ENCODE assay signal across 12 cellular contexts in genomic region chr6:53309897-53310291, GRCh38. TPM values are rescaled to one million over a fixed set of nuclear protein-coding genes. Genes with fewer than 3 reads are reported as not detected.
DNase-seq lines count a peak whose midpoint lies in the region; ATAC-seq, FAIRE-seq and TF ChIP-seq lines count a peak whose summit lies in the region.
"Had no signal": no experiment of that assay in that cellular context is flagged by ENCODE, and none has a peak within 500 bp of the region (broad histone marks: within the 10 kb centered on the region; RNA-seq: fewer than 3 reads in every experiment).

No MANE protein-coding gene starts in this region.

- FAIRE-seq in frontal cortex (lab: Jason Lieb, UNC): no peak

- H3K4me1 ChIP-seq in BLaER1 treated with 17β-estradiol and CSF1 and Interleukin-3, amounts not matched to agents 10 nM and 100 nM: peaks cover 33 to 79% (median 56%) of the 10 kb centered on the region in 10 experiments
- peaks cover 53% of the 10 kb centered on the region for H3K4me1 ChIP-seq in MM.1S (ENCODE audit: low read length)

- intact Hi-C loops in dorsolateral prefrontal cortex (cut with DNase I): no loop called here

- in situ Hi-C loops in GM13977 (cut with MboI; ENCODE audit: low pct_unique_long_range_greater_than_20kb, low sequenced_read_pairs, unreplicated experiment): no loop called here

- peak; percentile 15 for ATAC-seq in GM19324 (IDR thresholded peaks at IDR 0.05; ENCODE audit: low FRiP score, unreplicated experiment)
- no peak for ATAC-seq in central memory CD8-positive, alpha-beta T cell (replicated peaks; ENCODE audit: extremely low read depth, poor library complexity, severe bottlenecking)

- peaks cover 41% of the 10 kb centered on the region for H3F3A ChIP-seq in MM.1S (ENCODE audit: insufficient read depth, low read length)

- H2AFZ ChIP-seq in MM.1S (ENCODE audit: low read length): no peak overlapping the region

- H3K27me3 Mint-ChIP-seq in central memory CD8-positive, alpha-beta T cell: no peaks in the 10 kb centered on the region

- peak overlapping the region; percentile 48 to 90 (median 78) for H3K4me2 ChIP-seq in BLaER1 treated with 17β-estradiol and CSF1 and Interleukin-3, amounts not matched to agents 10 nM and 100 nM
- peak overlapping the region; percentile 82 for H3K4me2 ChIP-seq in MM.1S (ENCODE audit: low read depth, low read length)

- H3K9me2 ChIP-seq in MM.1S (replicated peaks; ENCODE audit: insufficient read depth, low read length): no peaks in the 10 kb centered on the region

- H3K36me3 Mint-ChIP-seq in central memory CD8-positive, alpha-beta T cell (ENCODE audit: insufficient read depth): peaks cover 7% of the 10 kb centered on the region

- H3K4me3 Mint-ChIP-seq in central memory CD8-positive, alpha-beta T cell: peak overlapping the region; percentile 59
- H3K4me3 Mint-ChIP-seq: nephron progenitor cell had no signal

- peak overlapping the region; percentile 0 to 62 (median 44); a peak in 18 of 22 replicates for H3K27ac ChIP-seq in BLaER1 treated with 17β-estradiol and CSF1 and Interleukin-3, amounts not matched to agents 10 nM and 100 nM
- H3K27ac ChIP-seq in MM.1S (ENCODE audit: low read length) (peak overlapping the region; percentile 82), dorsolateral prefrontal cortex (peak overlapping the region in 15 of 59 donors; percentile 1 to 45 (median 13))

- peaks cover 0 to 31% (median 9%) of the 10 kb centered on the region in 11 experiments; a peak in 11 of 22 replicates for H3K36me3 ChIP-seq in BLaER1 treated with 17β-estradiol and CSF1 and Interleukin-3, amounts not matched to agents 10 nM and 100 nM
- no peaks in the 10 kb centered on the region for H3K36me3 ChIP-seq in MM.1S (replicated peaks; ENCODE audit: insufficient read depth, low read length)
- H3K36me3 ChIP-seq: upper lobe of left lung had no signal

- H3K9me3 ChIP-seq in BLaER1 treated with 17β-estradiol and CSF1 and Interleukin-3, amounts not matched to agents 10 nM and 100 nM (replicated peaks in 1 of 11): peaks cover 0 to 30% (median 22%) of the 10 kb centered on the region in 11 experiments; a peak in 20 of 22 replicates
- no peaks in the 10 kb centered on the region for H3K9me3 ChIP-seq in MM.1S (replicated peaks; ENCODE audit: insufficient read depth, low read length)
- H3K9me3 ChIP-seq: upper lobe of left lung had no signal

- TF ChIP-seq CTCF in MM.1S (IDR thresholded peaks at IDR 0.05; ENCODE audit: low read length) (no peak), dorsolateral prefrontal cortex (IDR thresholded peaks at IDR 0.05 in 54 of 56, conservative IDR thresholded peaks at IDR 0.05 in 2 of 56; ENCODE audit: low read depth in 1 of 56, partially characterized antibody in 56 of 56) (no peak), GM13977 (IDR thresholded peaks at IDR 0.05; ENCODE audit: extremely low read depth, insufficient read depth, missing control alignments) (no peak)

- no peaks in the 10 kb centered on the region for H3K9me3 Mint-ChIP-seq in central memory CD8-positive, alpha-beta T cell

- H3K79me2 ChIP-seq in MM.1S (ENCODE audit: low read length): peaks cover 76% of the 10 kb centered on the region

- H3K4me1 Mint-ChIP-seq in central memory CD8-positive, alpha-beta T cell: peaks cover 80% of the 10 kb centered on the region
- H3K4me1 Mint-ChIP-seq: nephron progenitor cell had no signal

- H3K27ac Mint-ChIP-seq in central memory CD8-positive, alpha-beta T cell (ENCODE audit: low read depth): peak overlapping the region; percentile 73

- peak overlapping the region in 1 of 10 experiments; percentile 4; a peak in 2 of 20 replicates for H3K4me3 ChIP-seq in BLaER1 treated with 17β-estradiol and CSF1 and Interleukin-3, amounts not matched to agents 10 nM and 100 nM
- H3K4me3 ChIP-seq in MM.1S (ENCODE audit: low read length) (no peak overlapping the region), dorsolateral prefrontal cortex (no peak overlapping the region)
- H3K4me3 ChIP-seq: upper lobe of left lung had no signal

- DNase-seq in MM.1S (no peak), dorsolateral prefrontal cortex (no peak), frontal cortex (ENCODE audit: low spot score in 2 of 2) (no peak), GM13977 (ENCODE audit: low spot score) (no peak), NCI-H774 (lab: John Stamatoyannopoulos, UW) (no peak)
- no peak for DNase-seq in central memory CD8-positive, alpha-beta T cell (ENCODE audit: low spot score in 2 of 2)
- DNase-seq: effector CD8-positive, alpha-beta T cell; nephron progenitor cell; T-helper 1 cell; upper lobe of left lung had no signal

- H3K9ac ChIP-seq in BLaER1 treated with 17β-estradiol and CSF1 and Interleukin-3, amounts not matched to agents 10 nM and 100 nM: peak overlapping the region in 6 of 11 experiments; percentile 20 to 61 (median 36); a peak in 7 of 22 replicates
- H3K9ac ChIP-seq in MM.1S (ENCODE audit: low read length): peak overlapping the region; percentile 24; the same call in 1 of the 2 replicates

- H4K20me1 ChIP-seq in BLaER1 treated with 17β-estradiol and CSF1 and Interleukin-3, amounts not matched to agents 10 nM and 100 nM: peaks cover 16 to 83% (median 50%) of the 10 kb centered on the region in 11 experiments; a peak in 19 of 22 replicates
- no peaks in the 10 kb centered on the region for H4K20me1 ChIP-seq in MM.1S (ENCODE audit: insufficient read depth, low read length)

- no peaks in the 10 kb centered on the region for H3K27me3 ChIP-seq in BLaER1 treated with 17β-estradiol and CSF1 and Interleukin-3, amounts not matched to agents 10 nM and 100 nM
- H3K27me3 ChIP-seq in MM.1S (replicated peaks; ENCODE audit: insufficient read depth, low read length) (no peaks in the 10 kb centered on the region), dorsolateral prefrontal cortex (no peaks in the 10 kb centered on the region)
- H3K27me3 ChIP-seq: upper lobe of left lung had no signal

RNA-seq across cellular contexts. Expression of gene ELOVL5, which starts 38.9 kb away (rescaled TPM):
- total RNA-seq in dorsolateral prefrontal cortex (100 to 1,000 TPM in 10 of 120 experiments, 10 to 100 TPM in 110; 39.4 to 153 (median 66.8) TPM), frontal cortex (50.5 TPM)
